Comparison of ENCODE assay signal across 29 cellular contexts in the genomic region with DNA sequence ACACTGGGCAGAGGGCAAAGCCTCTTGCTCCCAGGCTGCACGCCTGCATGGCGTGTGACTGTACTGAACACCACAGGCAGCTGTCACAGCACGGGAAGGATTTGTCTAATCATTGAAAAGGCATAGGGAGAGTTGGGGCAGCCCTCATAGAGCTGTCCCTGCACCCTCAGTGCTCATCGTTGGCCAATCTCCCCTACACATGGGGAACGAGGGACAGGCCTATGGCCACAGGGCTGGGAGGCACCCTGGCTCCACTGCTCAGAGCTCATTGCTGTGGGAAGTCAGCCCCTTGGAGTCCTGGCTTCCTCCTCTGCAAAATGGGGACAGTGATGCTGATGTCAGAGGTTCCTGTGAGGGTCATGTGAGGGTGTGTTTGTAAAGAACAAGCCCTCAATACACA. TPM values are rescaled to one million over a fixed set of nuclear protein-coding genes. Genes with fewer than 3 reads are reported as not detected.
"Had no signal": no experiment of that assay in that cellular context is flagged by ENCODE, and none has a peak within 500 bp of the region (broad histone marks: within the 10 kb centered on the region; RNA-seq: fewer than 3 reads in every experiment).

No MANE protein-coding gene starts in this region.

- ATAC-seq: activated CD8-positive, alpha-beta T cell treated with anti-CD3 and anti-CD28 coated beads for 36 hours; activated T-cell treated with anti-CD3 and anti-CD28 coated beads, Interleukin-2, amount 50 U/mL, for 72 hours; activated T-helper 17 cell treated with anti-CD3 and anti-CD28 coated beads, Interleukin-2, amount 50 U/mL, for 72 hours had no signal

- H3K9me3 ChIP-seq: SJCRH30, SK-N-SH had no signal

- H3K36me3 ChIP-seq: brain microvascular endothelial cell, SJCRH30 had no signal

- H3K4me2 ChIP-seq: PC-9, SK-N-SH had no signal

- H3K4me3 ChIP-seq: PC-9, SJCRH30 had no signal

- H3K9ac ChIP-seq: SK-N-SH had no signal

- H3K27ac ChIP-seq: brain microvascular endothelial cell, PC-9, RWPE1, SJCRH30 had no signal

- H3K27me3 ChIP-seq: brain microvascular endothelial cell, SJCRH30 had no signal

- H2AFZ ChIP-seq: PC-9 had no signal

- DNase-seq: activated CD4-positive, alpha-beta T cell treated with anti-CD3 and anti-CD28 coated beads, Interleukin-2, amount 10 ng/mL, durations not matched to agents 24 days and 14 days; activated CD4-positive, alpha-beta T cell treated with anti-CD3 and anti-CD28 coated beads, Interleukin-2, amount 50 U/mL, for 4 hours; activated CD8-positive, alpha-beta T cell treated with anti-CD3 and anti-CD28 coated beads for 36 hours; activated effector memory CD4-positive, alpha-beta T cell treated with anti-CD3 and anti-CD28 coated beads, Interleukin-2, amount 50 U/mL, for 16 hours; activated naive CD4-positive, alpha-beta T cell; activated naive CD4-positive, alpha-beta T cell treated with anti-CD3 and anti-CD28 coated beads, Interleukin-2, amount 50 U/mL, for 16 hours; activated naive CD8-positive, alpha-beta T cell treated with anti-CD3 and anti-CD28 coated beads for 36 hours; activated T-cell treated with anti-CD3 and anti-CD28 coated beads, Interleukin-2, amount 50 U/mL, for 1 hour; activated T-cell treated with anti-CD3 and anti-CD28 coated beads, Interleukin-2, amount 50 U/mL, for 72 hours; amniotic stem cell; aorta; brain microvascular endothelial cell; NCI-H1092 treated with DMSO at 0.1 percent for 48 hours; NCI-H146; NCI-H187; NCI-H2029 treated with DMSO at 0.1 percent for 48 hours; NCI-H2107; NCI-H2171; NCI-H510A; NCI-H526; NCI-H748 treated with DMSO at 0.1 percent for 48 hours; PC-9; SHP77; SJCRH30; SK-N-SH had no signal

RNA-seq across cellular contexts. Expression of gene HTRA3, which starts 19.4 kb away (rescaled TPM):
- total RNA-seq: activated CD4-positive, alpha-beta T cell treated with anti-CD3 and anti-CD28 coated beads, Interleukin-2, amount 10 ng/mL, durations not matched to agents 24 days and 14 days; activated CD8-positive, alpha-beta memory T cell treated with anti-CD3 and anti-CD28 coated beads for 36 hours; activated naive CD8-positive, alpha-beta T cell treated with anti-CD3 and anti-CD28 coated beads for 36 hours; activated T-cell treated with anti-CD3 and anti-CD28 coated beads, Interleukin-2, amount 50 U/mL, for 72 hours; activated T-helper 17 cell treated with anti-CD3 and anti-CD28 coated beads, Interleukin-2, amount 50 U/mL, for 72 hours; OCI-LY7 had no signal
